ENCODE assay signal across 1 cellular context in genomic region chr7:158648787-158649186, GRCh38.
TF ChIP-seq lines count a peak whose summit lies in the region.

No MANE protein-coding gene starts in this region.

TF ChIP-seq in HepG2, 621 proteins besides CTCF, POLR2A, EP300 and RAD21 (continued from another document):
- no peak for TF ChIP-seq ZNF75D (CRISPR knock-in tag; IDR thresholded peaks at IDR 0.05; ENCODE audit: borderline replicate concordance)
- TF ChIP-seq EZH2 (conservative IDR thresholded peaks at IDR 0.05; ENCODE audit: low read depth, low read length): no peak
- TF ChIP-seq CCDC6 (CRISPR knock-in tag; IDR thresholded peaks at IDR 0.05): no peak
- TF ChIP-seq TFE3 (CRISPR knock-in tag; IDR thresholded peaks at IDR 0.05): no peak
- TF ChIP-seq KDM5B (CRISPR knock-in tag; IDR thresholded peaks at IDR 0.05; ENCODE audit: borderline replicate concordance): no peak
